ENCODE assay signal across 16 cellular contexts in genomic region chr16:57113042-57113453, GRCh38. TPM values are rescaled to one million over a fixed set of nuclear protein-coding genes. Genes with fewer than 3 reads are reported as not detected.
A peak's percentile ranks its signal among the peaks of the same experiment; 100 is the strongest.
DNase-seq lines count a peak whose midpoint lies in the region; ATAC-seq and TF ChIP-seq lines count a peak whose summit lies in the region.
"Had no signal": no experiment of that assay in that cellular context is flagged by ENCODE, and none has a peak within 500 bp of the region (broad histone marks: within the 10 kb centered on the region; RNA-seq: fewer than 3 reads in every experiment).

No MANE protein-coding gene starts in this region.

- BruUV-seq in PC-3 (replicated peaks; lab: Mats Ljungman, UMichigan): no TSS peak

- no peaks in the 10 kb centered on the region for H3K9me3 Mint-ChIP-seq in activated T-helper 1 cell treated with anti-CD3 and anti-CD28 coated beads, Interleukin-12 subunit alpha, Interleukin-12 subunit beta, Interleukin-2, Interleukin-4 antibody, amounts not matched to agents 30 ng/mL and 10 ng/mL and 1 ng/mL, durations not matched to agents 14 hours and 24 hours and 36 hours
- H3K9me3 Mint-ChIP-seq: CD8-positive, alpha-beta memory T cell had no signal

- no peaks in the 10 kb centered on the region for H3K36me3 Mint-ChIP-seq in activated T-helper 1 cell treated with anti-CD3 and anti-CD28 coated beads, Interleukin-12 subunit alpha, Interleukin-12 subunit beta, Interleukin-2, Interleukin-4 antibody, amounts not matched to agents 30 ng/mL and 10 ng/mL and 1 ng/mL, durations not matched to agents 14 hours and 24 hours and 36 hours (ENCODE audit: low read depth)

- H2AFZ ChIP-seq in osteoblast (ENCODE audit: low read length) (peak overlapping the region; percentile 79), PC-3 (ENCODE audit: low read length) (no peak overlapping the region)

- H3K79me2 ChIP-seq in osteoblast (ENCODE audit: insufficient read depth, low read length): no peaks in the 10 kb centered on the region
- H3K79me2 ChIP-seq in PC-3 (ENCODE audit: low read length): no peaks in the 10 kb centered on the region

- H3K27ac Mint-ChIP-seq in activated T-helper 1 cell treated with anti-CD3 and anti-CD28 coated beads, Interleukin-12 subunit alpha, Interleukin-12 subunit beta, Interleukin-2, Interleukin-4 antibody, amounts not matched to agents 30 ng/mL and 10 ng/mL and 1 ng/mL, durations not matched to agents 14 hours and 24 hours and 36 hours: no peak overlapping the region

- no peaks in the 10 kb centered on the region for H3F3A ChIP-seq in PC-3 (ENCODE audit: low read length, unreplicated experiment)

- no peaks in the 10 kb centered on the region for H3K9me3 ChIP-seq in MG63
- no peaks in the 10 kb centered on the region for H3K9me3 ChIP-seq in osteoblast (ENCODE audit: low read depth, low read length)
- no peaks in the 10 kb centered on the region for H3K9me3 ChIP-seq in PC-3 (ENCODE audit: low read length)
- H3K9me3 ChIP-seq: suprapubic skin had no signal

- H3K27me3 Mint-ChIP-seq in activated T-helper 1 cell treated with anti-CD3 and anti-CD28 coated beads, Interleukin-12 subunit alpha, Interleukin-12 subunit beta, Interleukin-2, Interleukin-4 antibody, amounts not matched to agents 30 ng/mL and 10 ng/mL and 1 ng/mL, durations not matched to agents 14 hours and 24 hours and 36 hours (ENCODE audit: insufficient read depth): no peaks in the 10 kb centered on the region
- H3K27me3 Mint-ChIP-seq: CD8-positive, alpha-beta memory T cell had no signal

- no peak overlapping the region for H3K4me3 ChIP-seq in MG63
- peak overlapping the region; percentile 7 for H3K4me3 ChIP-seq in coronary artery
- H3K4me3 ChIP-seq in osteoblast (ENCODE audit: insufficient read depth, low read length): peak overlapping the region; percentile 41
- H3K4me3 ChIP-seq in PC-3 (ENCODE audit: low read length): no peak overlapping the region
- H3K4me3 ChIP-seq: suprapubic skin had no signal

- POLR2A ChIA-PET in PC-3 (lab: Charles Lee; ENCODE audit: unreplicated experiment): no interaction called here

- H3K27me3 ChIP-seq in MG63: no peaks in the 10 kb centered on the region
- no peaks in the 10 kb centered on the region for H3K27me3 ChIP-seq in osteoblast (ENCODE audit: insufficient read depth, low read length)
- H3K27me3 ChIP-seq in PC-3 (ENCODE audit: low read length): no peaks in the 10 kb centered on the region
- H3K27me3 ChIP-seq: suprapubic skin had no signal

- intact Hi-C loops in PC-3 (cut with micrococcal nuclease): no loop called here
- intact Hi-C loops in activated T-helper 1 cell treated with anti-CD3 and anti-CD28 coated beads, Interleukin-12 subunit alpha, Interleukin-12 subunit beta, Interleukin-2, Interleukin-4 antibody, amounts not matched to agents 30 ng/mL and 10 ng/mL and 1 ng/mL, durations not matched to agents 14 hours and 24 hours and 36 hours (cut with micrococcal nuclease): no loop called here

- no peak overlapping the region for H3K9ac ChIP-seq in PC-3 (ENCODE audit: low read length)

- peaks cover 14% of the 10 kb centered on the region for H3K36me3 ChIP-seq in MG63
- no peaks in the 10 kb centered on the region for H3K36me3 ChIP-seq in osteoblast (ENCODE audit: insufficient read depth, low read length)
- H3K36me3 ChIP-seq in PC-3 (ENCODE audit: low read depth, low read length): no peaks in the 10 kb centered on the region

- no peak for ATAC-seq in PC-3

- H3K4me1 Mint-ChIP-seq in activated T-helper 1 cell treated with anti-CD3 and anti-CD28 coated beads, Interleukin-12 subunit alpha, Interleukin-12 subunit beta, Interleukin-2, Interleukin-4 antibody, amounts not matched to agents 30 ng/mL and 10 ng/mL and 1 ng/mL, durations not matched to agents 14 hours and 24 hours and 36 hours (ENCODE audit: low read depth): no peaks in the 10 kb centered on the region
- H3K4me1 Mint-ChIP-seq: CD8-positive, alpha-beta memory T cell had no signal

- H4K20me1 ChIP-seq in osteoblast (ENCODE audit: insufficient read depth, low read length): no peaks in the 10 kb centered on the region
- no peaks in the 10 kb centered on the region for H4K20me1 ChIP-seq in PC-3 (ENCODE audit: low read length)

- peak overlapping the region; percentile 64 to 83 for H3K27ac ChIP-seq in coronary artery
- H3K27ac ChIP-seq in osteoblast (ENCODE audit: low read depth, low read length): peak overlapping the region; percentile 28
- no peak overlapping the region for H3K27ac ChIP-seq in PC-3 (ENCODE audit: low read length)
- H3K27ac ChIP-seq: suprapubic skin had no signal

- CTCF ChIA-PET in PC-3 (lab: Charles Lee): no interaction called here

- peaks cover 18% of the 10 kb centered on the region for H3K4me1 ChIP-seq in osteoblast (ENCODE audit: insufficient read depth, low read length)
- no peaks in the 10 kb centered on the region for H3K4me1 ChIP-seq in PC-3 (ENCODE audit: insufficient read depth, low read length)

- no peaks in the 10 kb centered on the region for H3K9me2 ChIP-seq in PC-3 (replicated peaks; ENCODE audit: low read length)

- H3K4me2 ChIP-seq in osteoblast (ENCODE audit: insufficient read depth, low read length): peak overlapping the region; percentile 67
- H3K4me2 ChIP-seq in PC-3 (ENCODE audit: low read length): no peak overlapping the region

- TF ChIP-seq CTCF in coronary artery (IDR thresholded peaks at IDR 0.05): no peak
- TF ChIP-seq CTCF in osteoblast (IDR thresholded peaks at IDR 0.05; ENCODE audit: extremely low read depth, low read depth, low read length): no peak
- TF ChIP-seq CTCF in PC-3 (conservative IDR thresholded peaks at IDR 0.05; ENCODE audit: low read depth, low read length): no peak

- DNase-seq in Caki2 (ENCODE audit: low read depth) (peak; percentile 20), MG63 (peak; percentile 74), coronary artery (ENCODE audit: low spot score) (no peak), osteoblast (ENCODE audit: insufficient read length, low spot score, missing footprints) (peak; percentile 98), COLO668 (lab: John Stamatoyannopoulos, UW; ENCODE audit: unreplicated experiment) (no peak), PC-3 (no peak), GOT3 (lab: John Stamatoyannopoulos, UW) (no peak)
- DNase-seq in activated T-helper 1 cell treated with anti-CD3 and anti-CD28 coated beads, Interleukin-12 subunit alpha, Interleukin-12 subunit beta, Interleukin-2, Interleukin-4 antibody, amounts not matched to agents 30 ng/mL and 10 ng/mL and 1 ng/mL, durations not matched to agents 14 hours and 24 hours and 36 hours (ENCODE audit: low spot score): no peak
- DNase-seq: aorta; CD8-positive, alpha-beta memory T cell; islet precursor cell; NCI-H1930; occipital lobe; stimulated activated CD4-positive, alpha-beta T cell treated with anti-CD3 and anti-CD28 coated beads, Interleukin-4, amount 100 ng/mL, for 1 hour; T-helper 9 cell had no signal

- H3K4me3 Mint-ChIP-seq in activated T-helper 1 cell treated with anti-CD3 and anti-CD28 coated beads, Interleukin-12 subunit alpha, Interleukin-12 subunit beta, Interleukin-2, Interleukin-4 antibody, amounts not matched to agents 30 ng/mL and 10 ng/mL and 1 ng/mL, durations not matched to agents 14 hours and 24 hours and 36 hours: no peak overlapping the region
- H3K4me3 Mint-ChIP-seq: CD8-positive, alpha-beta memory T cell had no signal

- in situ Hi-C loops in Caki2 (cut with HindIII; ENCODE audit: low pct_unique_long_range_greater_than_20kb, low sequenced_read_pairs): no loop called here

RNA-seq across cellular contexts. Expression of gene CPNE2, which starts 20.7 kb away (rescaled TPM):
- total RNA-seq in Caki2 (2014; rRNA removed; shearing (Covaris generic); ENCODE audit: low replicate concordance): 33.5 and 34.6 TPM in 2 replicates
- 45.8 and 50.1 TPM in 2 replicates for total RNA-seq in MG63 (2014; rRNA removed; shearing (Covaris generic); ENCODE audit: low replicate concordance)
- total RNA-seq in osteoblast (11.6 and 15.3 TPM in 2 replicates), PC-3 (2014; rRNA removed) (14.5 and 18.1 TPM in 2 replicates)
- 3.7 and 4.6 TPM in 2 replicates for total RNA-seq in activated T-helper 1 cell treated with anti-CD3 and anti-CD28 coated beads, Interleukin-12 subunit alpha, Interleukin-12 subunit beta, Interleukin-2, Interleukin-4 antibody, amounts not matched to agents 30 ng/mL and 10 ng/mL and 1 ng/mL, durations not matched to agents 14 hours and 24 hours and 36 hours

Comparison
In these comparisons a context has a peak if more than half of its experiments do, and no peak if none do; other contexts are left out.
1. DNase-seq: peak in Caki2 (single experiment), MG63 (single experiment) and osteoblast (single experiment); none in coronary artery (single experiment), COLO668 (single experiment), PC-3 (single experiment), activated T-helper 1 cell treated with anti-CD3 and anti-CD28 coated beads, Interleukin-12 subunit alpha, Interleukin-12 subunit beta, Interleukin-2, Interleukin-4 antibody, amounts not matched to agents 30 ng/mL and 10 ng/mL and 1 ng/mL, durations not matched to agents 14 hours and 24 hours and 36 hours (single experiment) and GOT3 (single experiment).
2. H3K4me3 ChIP-seq: peak in coronary artery (single experiment) and osteoblast (single experiment); none in MG63 (single experiment) and PC-3 (single experiment).